1 cellular context compared by ENCODE assay signal in the genomic region with DNA sequence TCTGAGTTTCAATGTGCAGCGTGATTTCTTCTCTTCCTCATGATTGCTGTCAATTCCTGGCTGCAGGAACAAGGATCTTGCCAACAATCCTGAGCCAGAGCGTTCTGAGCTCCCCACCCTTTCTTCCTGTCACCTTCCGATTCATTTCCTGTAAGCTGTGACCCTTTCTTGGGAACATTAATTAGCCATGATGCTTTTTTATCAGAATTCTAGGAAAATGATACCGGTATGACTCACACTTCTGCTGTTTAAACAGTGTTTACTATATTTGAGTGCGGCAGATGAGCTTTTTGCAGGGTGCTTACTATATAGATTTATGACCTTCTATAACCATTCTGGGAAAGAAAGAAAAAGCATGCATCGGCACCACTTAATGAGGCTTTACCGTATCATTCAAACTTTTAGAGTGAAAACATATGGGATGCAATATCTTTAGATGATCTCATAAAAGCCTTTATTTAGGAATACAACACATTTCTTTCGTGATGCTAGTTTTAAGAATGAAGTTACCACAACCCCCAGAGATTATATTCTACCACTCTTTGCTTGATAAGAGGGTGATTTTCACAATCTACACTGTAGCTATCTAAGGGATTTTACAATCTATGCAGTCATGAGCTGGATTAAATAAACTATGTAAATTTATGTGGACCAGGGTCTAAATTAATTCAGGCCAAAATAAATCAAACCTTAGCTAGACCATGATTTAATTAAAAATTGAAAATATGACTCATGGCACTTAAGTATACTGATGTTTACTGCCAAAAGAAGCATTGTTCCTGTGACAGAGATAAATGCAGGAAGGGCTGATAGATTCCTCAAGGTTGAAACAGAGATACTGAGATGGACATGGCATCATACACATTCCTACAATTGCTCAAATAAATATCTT.
TF ChIP-seq lines count a peak whose summit lies in the region.

No MANE protein-coding gene starts in this region.

TF ChIP-seq in HEK293, 187 proteins besides CTCF, POLR2A, EP300 and RAD21 (continued from another document):
- no peak for TF ChIP-seq ZNF514 (tag by site-specific recombination; IDR thresholded peaks at IDR 0.05)
- TF ChIP-seq HOXC10 (CRISPR knock-in tag; IDR thresholded peaks at IDR 0.05) = no peak
- TF ChIP-seq ZNF214 (tag by site-specific recombination; IDR thresholded peaks at IDR 0.05; ENCODE audit: borderline replicate concordance) = no peak
- TF ChIP-seq ZFP37 (tag by site-specific recombination; IDR thresholded peaks at IDR 0.05) = peak; percentile 68; the same call in 1 of the 2 replicates
- no peak for TF ChIP-seq ZNF560 (tag by site-specific recombination; IDR thresholded peaks at IDR 0.05; ENCODE audit: borderline replicate concordance)
- no peak for TF ChIP-seq ZBTB20 (tag by site-specific recombination; IDR thresholded peaks at IDR 0.05)
- TF ChIP-seq ZNF324 (tag by site-specific recombination; IDR thresholded peaks at IDR 0.05) = 0 out of 2 replicates have a peak, but pooled peaks have one; percentile 15
- TF ChIP-seq ATF2 (tag by site-specific recombination; IDR thresholded peaks at IDR 0.05; ENCODE audit: low read depth) = peak; percentile 28; the same call in 1 of the 2 replicates
- peak; percentile 80 for TF ChIP-seq KLF8 (tag by site-specific recombination; IDR thresholded peaks at IDR 0.05)
- no peak for TF ChIP-seq PRDM2 (tag by site-specific recombination; IDR thresholded peaks at IDR 0.05; ENCODE audit: borderline replicate concordance)
- TF ChIP-seq ZNF768 (tag by site-specific recombination; IDR thresholded peaks at IDR 0.05) = no peak
- TF ChIP-seq, protein P1, sequence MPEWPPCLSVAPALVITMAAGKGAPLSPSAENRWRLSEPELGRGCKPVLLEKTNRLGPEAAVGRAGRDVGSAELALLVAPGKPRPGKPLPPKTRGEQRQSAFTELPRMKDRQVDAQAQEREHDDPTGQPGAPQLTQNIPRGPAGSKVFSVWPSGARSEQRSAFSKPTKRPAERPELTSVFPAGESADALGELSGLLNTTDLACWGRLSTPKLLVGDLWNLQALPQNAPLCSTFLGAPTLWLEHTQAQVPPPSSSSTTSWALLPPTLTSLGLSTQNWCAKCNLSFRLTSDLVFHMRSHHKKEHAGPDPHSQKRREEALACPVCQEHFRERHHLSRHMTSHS (tag by site-specific recombination; IDR thresholded peaks at IDR 0.05) = no peak
- TF ChIP-seq ZNF670 (tag by site-specific recombination; IDR thresholded peaks at IDR 0.05; ENCODE audit: low read depth) = no peak
- TF ChIP-seq ZNF274 (IDR thresholded peaks at IDR 0.05; ENCODE audit: low read length) = no peak
- TF ChIP-seq ZNF274 (tag by site-specific recombination; IDR thresholded peaks at IDR 0.05; ENCODE audit: borderline replicate concordance) = no peak
- TF ChIP-seq TRIM28 (IDR thresholded peaks at IDR 0.05; ENCODE audit: borderline replicate concordance, low read length) = no peak
- TF ChIP-seq ZNF654 (tag by site-specific recombination; IDR thresholded peaks at IDR 0.05; ENCODE audit: low read depth) = peak; percentile 28
- no peak for TF ChIP-seq ZNF785 (tag by site-specific recombination; IDR thresholded peaks at IDR 0.05)
- TF ChIP-seq, protein P2, sequence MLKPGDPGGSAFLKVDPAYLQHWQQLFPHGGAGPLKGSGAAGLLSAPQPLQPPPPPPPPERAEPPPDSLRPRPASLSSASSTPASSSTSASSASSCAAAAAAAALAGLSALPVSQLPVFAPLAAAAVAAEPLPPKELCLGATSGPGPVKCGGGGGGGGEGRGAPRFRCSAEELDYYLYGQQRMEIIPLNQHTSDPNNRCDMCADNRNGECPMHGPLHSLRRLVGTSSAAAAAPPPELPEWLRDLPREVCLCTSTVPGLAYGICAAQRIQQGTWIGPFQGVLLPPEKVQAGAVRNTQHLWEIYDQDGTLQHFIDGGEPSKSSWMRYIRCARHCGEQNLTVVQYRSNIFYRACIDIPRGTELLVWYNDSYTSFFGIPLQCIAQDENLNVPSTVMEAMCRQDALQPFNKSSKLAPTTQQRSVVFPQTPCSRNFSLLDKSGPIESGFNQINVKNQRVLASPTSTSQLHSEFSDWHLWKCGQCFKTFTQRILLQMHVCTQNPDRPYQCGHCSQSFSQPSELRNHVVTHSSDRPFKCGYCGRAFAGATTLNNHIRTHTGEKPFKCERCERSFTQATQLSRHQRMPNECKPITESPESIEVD (tag by site-specific recombination; IDR thresholded peaks at IDR 0.05) = peak; percentile 98
- peak; percentile 42; the same call in 1 of the 2 replicates for TF ChIP-seq HOXD13 (CRISPR knock-in tag; IDR thresholded peaks at IDR 0.05; ENCODE audit: borderline replicate concordance)
- TF ChIP-seq ZNF426 (tag by site-specific recombination; IDR thresholded peaks at IDR 0.05) = no peak
- TF ChIP-seq, protein P3, sequence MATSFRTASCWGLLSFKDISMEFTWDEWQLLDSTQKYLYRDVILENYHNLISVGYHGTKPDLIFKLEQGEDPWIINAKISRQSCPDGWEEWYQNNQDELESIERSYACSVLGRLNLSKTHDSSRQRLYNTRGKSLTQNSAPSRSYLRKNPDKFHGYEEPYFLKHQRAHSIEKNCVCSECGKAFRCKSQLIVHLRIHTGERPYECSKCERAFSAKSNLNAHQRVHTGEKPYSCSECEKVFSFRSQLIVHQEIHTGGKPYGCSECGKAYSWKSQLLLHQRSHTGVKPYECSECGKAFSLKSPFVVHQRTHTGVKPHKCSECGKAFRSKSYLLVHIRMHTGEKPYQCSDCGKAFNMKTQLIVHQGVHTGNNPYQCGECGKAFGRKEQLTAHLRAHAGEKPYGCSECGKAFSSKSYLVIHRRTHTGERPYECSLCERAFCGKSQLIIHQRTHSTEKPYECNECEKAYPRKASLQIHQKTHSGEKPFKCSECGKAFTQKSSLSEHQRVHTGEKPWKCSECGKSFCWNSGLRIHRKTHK (tag by site-specific recombination; IDR thresholded peaks at IDR 0.05) = 0 out of 2 replicates have a peak, but pooled peaks have one; percentile 28
- no peak for TF ChIP-seq ZNF138 (tag by site-specific recombination; IDR thresholded peaks at IDR 0.05; ENCODE audit: borderline replicate concordance)
- no peak for TF ChIP-seq ZNF350 (tag by site-specific recombination; IDR thresholded peaks at IDR 0.05)
- 0 out of 2 replicates have a peak, but pooled peaks have one; percentile 65 for TF ChIP-seq ZNF558 (tag by site-specific recombination; IDR thresholded peaks at IDR 0.05)
- TF ChIP-seq, protein P4, sequence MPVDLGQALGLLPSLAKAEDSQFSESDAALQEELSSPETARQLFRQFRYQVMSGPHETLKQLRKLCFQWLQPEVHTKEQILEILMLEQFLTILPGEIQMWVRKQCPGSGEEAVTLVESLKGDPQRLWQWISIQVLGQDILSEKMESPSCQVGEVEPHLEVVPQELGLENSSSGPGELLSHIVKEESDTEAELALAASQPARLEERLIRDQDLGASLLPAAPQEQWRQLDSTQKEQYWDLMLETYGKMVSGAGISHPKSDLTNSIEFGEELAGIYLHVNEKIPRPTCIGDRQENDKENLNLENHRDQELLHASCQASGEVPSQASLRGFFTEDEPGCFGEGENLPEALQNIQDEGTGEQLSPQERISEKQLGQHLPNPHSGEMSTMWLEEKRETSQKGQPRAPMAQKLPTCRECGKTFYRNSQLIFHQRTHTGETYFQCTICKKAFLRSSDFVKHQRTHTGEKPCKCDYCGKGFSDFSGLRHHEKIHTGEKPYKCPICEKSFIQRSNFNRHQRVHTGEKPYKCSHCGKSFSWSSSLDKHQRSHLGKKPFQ (tag by site-specific recombination; IDR thresholded peaks at IDR 0.05) = peak; percentile 61; the same call in 1 of the 2 replicates
- no peak for TF ChIP-seq ZNF114 (tag by site-specific recombination; IDR thresholded peaks at IDR 0.05)
- no peak for TF ChIP-seq MYNN (tag by site-specific recombination; IDR thresholded peaks at IDR 0.05; ENCODE audit: borderline replicate concordance)
- no peak for TF ChIP-seq ZNF48 (tag by site-specific recombination; IDR thresholded peaks at IDR 0.05)
- TF ChIP-seq, protein P5, sequence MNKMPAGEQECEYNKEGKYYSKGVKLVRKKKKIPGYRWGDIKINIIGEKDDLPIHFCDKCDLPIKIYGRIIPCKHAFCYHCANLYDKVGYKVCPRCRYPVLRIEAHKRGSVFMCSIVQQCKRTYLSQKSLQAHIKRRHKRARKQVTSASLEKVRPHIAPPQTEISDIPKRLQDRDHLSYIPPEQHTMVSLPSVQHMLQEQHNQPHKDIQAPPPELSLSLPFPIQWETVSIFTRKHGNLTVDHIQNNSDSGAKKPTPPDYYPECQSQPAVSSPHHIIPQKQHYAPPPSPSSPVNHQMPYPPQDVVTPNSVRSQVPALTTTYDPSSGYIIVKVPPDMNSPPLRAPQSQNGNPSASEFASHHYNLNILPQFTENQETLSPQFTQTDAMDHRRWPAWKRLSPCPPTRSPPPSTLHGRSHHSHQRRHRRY (tag by site-specific recombination; IDR thresholded peaks at IDR 0.05) = no peak
- no peak for TF ChIP-seq REPIN1 (tag by site-specific recombination; IDR thresholded peaks at IDR 0.05; ENCODE audit: low read depth)
- TF ChIP-seq, protein P6, sequence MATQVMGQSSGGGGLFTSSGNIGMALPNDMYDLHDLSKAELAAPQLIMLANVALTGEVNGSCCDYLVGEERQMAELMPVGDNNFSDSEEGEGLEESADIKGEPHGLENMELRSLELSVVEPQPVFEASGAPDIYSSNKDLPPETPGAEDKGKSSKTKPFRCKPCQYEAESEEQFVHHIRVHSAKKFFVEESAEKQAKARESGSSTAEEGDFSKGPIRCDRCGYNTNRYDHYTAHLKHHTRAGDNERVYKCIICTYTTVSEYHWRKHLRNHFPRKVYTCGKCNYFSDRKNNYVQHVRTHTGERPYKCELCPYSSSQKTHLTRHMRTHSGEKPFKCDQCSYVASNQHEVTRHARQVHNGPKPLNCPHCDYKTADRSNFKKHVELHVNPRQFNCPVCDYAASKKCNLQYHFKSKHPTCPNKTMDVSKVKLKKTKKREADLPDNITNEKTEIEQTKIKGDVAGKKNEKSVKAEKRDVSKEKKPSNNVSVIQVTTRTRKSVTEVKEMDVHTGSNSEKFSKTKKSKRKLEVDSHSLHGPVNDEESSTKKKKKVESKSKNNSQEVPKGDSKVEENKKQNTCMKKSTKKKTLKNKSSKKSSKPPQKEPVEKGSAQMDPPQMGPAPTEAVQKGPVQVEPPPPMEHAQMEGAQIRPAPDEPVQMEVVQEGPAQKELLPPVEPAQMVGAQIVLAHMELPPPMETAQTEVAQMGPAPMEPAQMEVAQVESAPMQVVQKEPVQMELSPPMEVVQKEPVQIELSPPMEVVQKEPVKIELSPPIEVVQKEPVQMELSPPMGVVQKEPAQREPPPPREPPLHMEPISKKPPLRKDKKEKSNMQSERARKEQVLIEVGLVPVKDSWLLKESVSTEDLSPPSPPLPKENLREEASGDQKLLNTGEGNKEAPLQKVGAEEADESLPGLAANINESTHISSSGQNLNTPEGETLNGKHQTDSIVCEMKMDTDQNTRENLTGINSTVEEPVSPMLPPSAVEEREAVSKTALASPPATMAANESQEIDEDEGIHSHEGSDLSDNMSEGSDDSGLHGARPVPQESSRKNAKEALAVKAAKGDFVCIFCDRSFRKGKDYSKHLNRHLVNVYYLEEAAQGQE (tag by site-specific recombination; IDR thresholded peaks at IDR 0.05) = no peak
